3 cellular contexts compared by ENCODE assay signal in the genomic region with DNA sequence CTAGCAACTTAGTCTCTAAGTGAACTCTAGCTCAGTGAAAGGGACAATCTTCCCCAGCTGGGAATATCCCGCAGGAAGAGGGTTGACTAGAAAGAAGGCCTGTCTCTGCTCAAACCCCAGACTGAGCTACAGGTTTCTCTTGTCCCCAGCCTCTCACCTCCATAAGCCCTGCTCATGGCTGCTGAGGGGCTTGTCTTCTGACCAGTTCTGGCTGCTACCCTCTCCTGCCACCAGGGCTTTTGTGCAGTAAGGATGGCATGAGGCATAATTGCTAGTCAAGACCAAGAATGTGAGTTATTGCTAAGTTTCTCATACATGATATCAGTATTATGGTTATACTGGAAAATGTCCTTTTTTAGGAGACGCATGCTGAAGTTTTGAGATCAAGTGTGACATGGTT.
TF ChIP-seq lines count a peak whose summit lies in the region.

No MANE protein-coding gene starts in this region.

TF ChIP-seq in A549, 52 proteins besides CTCF, POLR2A, EP300 and RAD21:
- TF ChIP-seq EHMT2 (IDR thresholded peaks at IDR 0.05; ENCODE audit: low read depth) (no peak), BHLHE40 (IDR thresholded peaks at IDR 0.05; ENCODE audit: low read depth, low read length) (no peak), EHF (CRISPR knock-in tag; IDR thresholded peaks at IDR 0.05) (no peak), MAZ (IDR thresholded peaks at IDR 0.05; ENCODE audit: borderline replicate concordance, low read depth, low read length) (no peak), TFCP2L1 (CRISPR knock-in tag; IDR thresholded peaks at IDR 0.05) (no peak), RFX5 (IDR thresholded peaks at IDR 0.05) (no peak), CBX8 (IDR thresholded peaks at IDR 0.05) (no peak), E2F6 (IDR thresholded peaks at IDR 0.05; ENCODE audit: borderline replicate concordance, low read depth) (no peak), JUN (IDR thresholded peaks at IDR 0.05) (no peak), SMC3 (IDR thresholded peaks at IDR 0.05) (no peak), GATA3 (IDR thresholded peaks at IDR 0.05; ENCODE audit: borderline replicate concordance) (no peak), PBX3 (IDR thresholded peaks at IDR 0.05) (no peak), CHD2 (IDR thresholded peaks at IDR 0.05; ENCODE audit: low read length, partially characterized antibody) (no peak)

TF ChIP-seq in HCT116, 20 proteins besides CTCF, POLR2A, EP300 and RAD21:
- no peak for TF ChIP-seq POLR2AphosphoS5 (IDR thresholded peaks at IDR 0.05; ENCODE audit: low read depth, low read length)
- TF ChIP-seq, protein P1, sequence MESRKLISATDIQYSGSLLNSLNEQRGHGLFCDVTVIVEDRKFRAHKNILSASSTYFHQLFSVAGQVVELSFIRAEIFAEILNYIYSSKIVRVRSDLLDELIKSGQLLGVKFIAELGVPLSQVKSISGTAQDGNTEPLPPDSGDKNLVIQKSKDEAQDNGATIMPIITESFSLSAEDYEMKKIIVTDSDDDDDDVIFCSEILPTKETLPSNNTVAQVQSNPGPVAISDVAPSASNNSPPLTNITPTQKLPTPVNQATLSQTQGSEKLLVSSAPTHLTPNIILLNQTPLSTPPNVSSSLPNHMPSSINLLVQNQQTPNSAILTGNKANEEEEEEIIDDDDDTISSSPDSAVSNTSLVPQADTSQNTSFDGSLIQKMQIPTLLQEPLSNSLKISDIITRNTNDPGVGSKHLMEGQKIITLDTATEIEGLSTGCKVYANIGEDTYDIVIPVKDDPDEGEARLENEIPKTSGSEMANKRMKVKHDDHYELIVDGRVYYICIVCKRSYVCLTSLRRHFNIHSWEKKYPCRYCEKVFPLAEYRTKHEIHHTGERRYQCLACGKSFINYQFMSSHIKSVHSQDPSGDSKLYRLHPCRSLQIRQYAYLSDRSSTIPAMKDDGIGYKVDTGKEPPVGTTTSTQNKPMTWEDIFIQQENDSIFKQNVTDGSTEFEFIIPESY (IDR thresholded peaks at IDR 0.05; ENCODE audit: extremely low read depth, insufficient replicate concordance, low read length), result no peak
- no peak for TF ChIP-seq TCF7L2 (IDR thresholded peaks at IDR 0.05; ENCODE audit: borderline replicate concordance, extremely low read depth, insufficient read depth, insufficient read length)
- TF ChIP-seq ATF3 (IDR thresholded peaks at IDR 0.05), result no peak
- no peak for TF ChIP-seq REST (IDR thresholded peaks at IDR 0.05; ENCODE audit: low read depth)
- TF ChIP-seq EZH2phosphoT487 (IDR thresholded peaks at IDR 0.05; ENCODE audit: borderline replicate concordance), result no peak
- TF ChIP-seq ZNF274 (IDR thresholded peaks at IDR 0.05; ENCODE audit: low read depth, low read length), result no peak
- TF ChIP-seq SRF (IDR thresholded peaks at IDR 0.05; ENCODE audit: low read depth), result no peak
- TF ChIP-seq ZFX (IDR thresholded peaks at IDR 0.05), result no peak

TF ChIP-seq in GM12878, 131 proteins besides CTCF, POLR2A, EP300 and RAD21:
- TF ChIP-seq ESRRA (IDR thresholded peaks at IDR 0.05; ENCODE audit: low read length) (no peak), MTA3 (IDR thresholded peaks at IDR 0.05; ENCODE audit: borderline replicate concordance, low read length) (no peak), BMI1 (IDR thresholded peaks at IDR 0.05; ENCODE audit: borderline replicate concordance) (no peak)
TF ChIP-seq in GM12878: peak in this region for 0.
